Comparison of ENCODE assay signal across 8 cellular contexts in the genomic region with DNA sequence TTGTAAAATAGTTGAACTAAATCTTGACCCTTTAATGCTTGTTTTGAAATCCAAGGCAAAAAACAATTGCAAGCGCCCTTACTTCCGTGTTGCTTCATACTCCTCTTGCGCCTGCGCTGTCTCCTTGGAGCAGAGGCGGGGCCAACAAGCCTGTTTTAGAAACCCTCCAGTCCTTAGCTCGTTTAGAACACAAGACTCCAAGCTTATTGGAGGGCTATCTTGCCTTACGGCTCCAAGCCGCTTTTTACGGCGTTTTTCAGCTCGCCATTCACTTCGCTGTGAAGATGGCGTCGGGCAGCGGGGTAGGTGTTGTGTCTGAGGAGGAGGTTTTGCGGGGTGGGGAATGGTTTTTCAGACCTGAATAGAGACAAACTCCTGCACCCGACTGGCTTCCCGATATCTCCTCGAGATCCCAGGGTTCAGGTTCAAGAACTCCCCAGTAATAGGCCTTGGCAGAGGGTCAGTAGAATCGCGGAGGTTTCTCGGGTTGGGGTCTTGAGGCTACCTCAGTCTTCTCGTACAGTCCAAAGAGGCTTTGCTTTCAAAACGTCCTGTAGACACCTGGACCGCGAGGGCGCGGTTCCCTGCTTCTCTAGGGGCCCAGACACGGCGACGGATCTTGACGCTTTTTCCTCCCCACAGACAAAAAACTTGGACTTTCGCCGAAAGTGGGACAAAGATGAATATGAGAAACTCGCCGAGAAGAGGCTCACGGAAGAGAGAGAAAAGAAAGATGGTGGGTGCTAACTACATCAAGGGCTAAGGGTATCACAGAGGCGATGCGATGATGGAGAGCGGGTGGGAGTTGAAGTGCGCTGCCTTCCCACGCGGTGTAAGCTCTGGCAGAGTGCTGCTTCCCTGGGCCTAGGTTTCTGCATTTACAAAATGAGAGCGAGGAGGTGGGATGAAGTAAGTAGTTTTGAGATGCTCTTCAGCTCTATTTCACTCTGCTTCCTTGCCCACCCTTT. TPM values are rescaled to one million over a fixed set of nuclear protein-coding genes. Genes with fewer than 3 reads are reported as not detected.
DNase-seq lines count a peak whose midpoint lies in the region; ATAC-seq and TF ChIP-seq lines count a peak whose summit lies in the region.

ZMAT2 (plus strand) TSS at position 271 of the 968 bp plus-strand sequence; CDS start at position 285, 14 bp downstream.

- H3K4me1 ChIP-seq in DOHH2 (ENCODE audit: control insufficient read depth, low read length) (peaks cover 14% of the 10 kb centered on the region), GM23338 (ENCODE audit: insufficient read depth) (no peaks in the 10 kb centered on the region)

- no peaks in the 10 kb centered on the region for H3K9me3 ChIP-seq in DOHH2 (ENCODE audit: control insufficient read depth, insufficient read depth, low read length)

- H3K4me1 Mint-ChIP-seq in GM23338 (peaks cover 13% of the 10 kb centered on the region), naive B cell (peaks cover 23 to 38% (median 24%) of the 10 kb centered on the region in 3 donors)
- peaks cover 27% of the 10 kb centered on the region for H3K4me1 Mint-ChIP-seq in stimulated activated memory B cell treated with anti-CD40 and anti-IgM and Interleukin-4, amounts not matched to agents 10 μg/mL and 1 μg/mL and 100 μg/mL, for 72 hours

- H3K27ac ChIP-seq in DOHH2 (ENCODE audit: low read depth, low read length): no peak within 1 kb of the TSS
- H3K27ac ChIP-seq in GM23338 (ENCODE audit: low read depth): peak within 1 kb of the TSS; percentile 3; the same call in 1 of the 2 replicates

- no peaks in the 10 kb centered on the region for H3K9me2 ChIP-seq in DOHH2 (replicated peaks; ENCODE audit: control insufficient read depth, low read length)
- no peaks in the 10 kb centered on the region for H3K9me2 ChIP-seq in GM23338 (ENCODE audit: insufficient read depth)

- H3K4me3 Mint-ChIP-seq in GM23338: peak within 1 kb of the TSS; percentile 99
- H3K4me3 Mint-ChIP-seq in naive B cell: peak within 1 kb of the TSS; percentile 93 to 100 (median 99)
- peak within 1 kb of the TSS; percentile 99 for H3K4me3 Mint-ChIP-seq in stimulated activated memory B cell treated with anti-CD40 and anti-IgM and Interleukin-4, amounts not matched to agents 10 μg/mL and 1 μg/mL and 100 μg/mL, for 72 hours

- H3K79me2 ChIP-seq in DOHH2 (ENCODE audit: control insufficient read depth, low read length) (peaks cover 21% of the 10 kb centered on the region), GM23338 (replicated peaks; ENCODE audit: insufficient read depth) (peaks cover 20% of the 10 kb centered on the region)

- peak within 1 kb of the TSS; percentile 64 for H3K4me2 ChIP-seq in DOHH2 (ENCODE audit: low read length)
- peak within 1 kb of the TSS; percentile 82 for H3K4me2 ChIP-seq in GM23338

- no peak within 1 kb of the TSS for H2AFZ ChIP-seq in GM23338

- H4K20me1 ChIP-seq in DOHH2 (ENCODE audit: control insufficient read depth, insufficient read depth, low read depth, low read length) (0 out of 2 replicates have a peak, but pooled peaks cover 5% of the 10 kb centered on the region), GM23338 (replicated peaks; ENCODE audit: insufficient read depth) (peaks cover 8% of the 10 kb centered on the region; the same call in 1 of the 2 replicates)

- peaks cover 8% of the 10 kb centered on the region for H3K27me3 Mint-ChIP-seq in GM23338 (ENCODE audit: insufficient read depth, low read depth, poor library complexity)
- no peaks in the 10 kb centered on the region for H3K27me3 Mint-ChIP-seq in naive B cell
- no peaks in the 10 kb centered on the region for H3K27me3 Mint-ChIP-seq in stimulated activated memory B cell treated with anti-CD40 and anti-IgM and Interleukin-4, amounts not matched to agents 10 μg/mL and 1 μg/mL and 100 μg/mL, for 72 hours

- ATAC-seq in GM23338 (peak; percentile 98), naive B cell (ENCODE audit: low read depth in 2 of 2) (peak; percentile 97)
- ATAC-seq in stimulated activated memory B cell treated with anti-CD40 and anti-IgM and Interleukin-4, amounts not matched to agents 10 μg/mL and 1 μg/mL and 100 μg/mL, for 72 hours: peak; percentile 99

- peak within 1 kb of the TSS; percentile 98 for H3K27ac Mint-ChIP-seq in GM23338
- H3K27ac Mint-ChIP-seq in naive B cell: peak within 1 kb of the TSS; percentile 90 to 99 (median 96)
- peak within 1 kb of the TSS; percentile 96 for H3K27ac Mint-ChIP-seq in stimulated activated memory B cell treated with anti-CD40 and anti-IgM and Interleukin-4, amounts not matched to agents 10 μg/mL and 1 μg/mL and 100 μg/mL, for 72 hours

- H3K9me3 Mint-ChIP-seq in GM23338 (no peaks in the 10 kb centered on the region), naive B cell (no peaks in the 10 kb centered on the region)
- no peaks in the 10 kb centered on the region for H3K9me3 Mint-ChIP-seq in stimulated activated memory B cell treated with anti-CD40 and anti-IgM and Interleukin-4, amounts not matched to agents 10 μg/mL and 1 μg/mL and 100 μg/mL, for 72 hours

- no peaks in the 10 kb centered on the region; the same call in 1 of the 2 replicates for H3F3A ChIP-seq in DOHH2 (ENCODE audit: control insufficient read depth, insufficient read depth)
- no peaks in the 10 kb centered on the region; the same call in 1 of the 2 replicates for H3F3A ChIP-seq in GM23338 (replicated peaks; ENCODE audit: low read depth)

- TF ChIP-seq CTCF in DOHH2 (IDR thresholded peaks at IDR 0.05; ENCODE audit: low read depth, low read length, poor library complexity, severe bottlenecking): no peak
- no peak for TF ChIP-seq CTCF in GM23338 (conservative IDR thresholded peaks at IDR 0.05; ENCODE audit: low read depth in 2 of 2)

- H3K36me3 ChIP-seq in DOHH2 (ENCODE audit: control insufficient read depth, low read length): peaks cover 94% of the 10 kb centered on the region
- peaks cover 41% of the 10 kb centered on the region for H3K36me3 ChIP-seq in GM23338 (ENCODE audit: insufficient read depth)

- H3K36me3 Mint-ChIP-seq in GM23338 (ENCODE audit: low read depth) (peaks cover 92% of the 10 kb centered on the region), naive B cell (peaks cover 43 to 64% of the 10 kb centered on the region in 2 donors)
- H3K36me3 Mint-ChIP-seq in stimulated activated memory B cell treated with anti-CD40 and anti-IgM and Interleukin-4, amounts not matched to agents 10 μg/mL and 1 μg/mL and 100 μg/mL, for 72 hours: peaks cover 79% of the 10 kb centered on the region

- peak within 1 kb of the TSS; percentile 88 for H3K4me3 ChIP-seq in DOHH2 (ENCODE audit: low read length)
- peak within 1 kb of the TSS; percentile 58 for H3K4me3 ChIP-seq in GM23338

- H3K27me3 ChIP-seq in DOHH2 (ENCODE audit: control insufficient read depth, low read length) (no peaks in the 10 kb centered on the region), GM23338 (ENCODE audit: insufficient read depth) (no peaks in the 10 kb centered on the region)

- DNase-seq in GM23338 (ENCODE audit: low spot score) (peak; percentile 99), LHCN-M2 (ENCODE audit: low read depth) (peak; percentile 96), RPMI8226 (peak; percentile 96), fibroblast of gingiva (ENCODE audit: low read depth) (peak; percentile 99), naive B cell (peak; percentile 90)
- peak; percentile 80 to 86 for DNase-seq in activated T-helper 1 cell treated with anti-CD3 and anti-CD28 coated beads, Interleukin-2, amount 50 U/mL, for 16 hours (ENCODE audit: low read depth in 1 of 2, low spot score in 1 of 2)

TF ChIP-seq in GM23338, 12 proteins besides CTCF, POLR2A, EP300 and RAD21:
- TF ChIP-seq NANOG (IDR thresholded peaks at IDR 0.05; ENCODE audit: borderline replicate concordance) (no peak), POLR2AphosphoS5 (IDR thresholded peaks at IDR 0.05; ENCODE audit: low read depth) (peak; percentile 81), EZH2 (IDR thresholded peaks at IDR 0.05; ENCODE audit: low read depth, unreplicated experiment) (no peak), JUNB (IDR thresholded peaks at IDR 0.05; ENCODE audit: unreplicated experiment) (no peak), EZH2phosphoT487 (IDR thresholded peaks at IDR 0.05; ENCODE audit: unreplicated experiment) (no peak), CREB1 (CRISPR knock-in tag; IDR thresholded peaks at IDR 0.05; ENCODE audit: low read depth) (peak; percentile 45), ZNF114 (CRISPR knock-in tag; IDR thresholded peaks at IDR 0.05) (no peak), STAT1 (IDR thresholded peaks at IDR 0.05; ENCODE audit: unreplicated experiment) (no peak)
- TF ChIP-seq, protein P1, sequence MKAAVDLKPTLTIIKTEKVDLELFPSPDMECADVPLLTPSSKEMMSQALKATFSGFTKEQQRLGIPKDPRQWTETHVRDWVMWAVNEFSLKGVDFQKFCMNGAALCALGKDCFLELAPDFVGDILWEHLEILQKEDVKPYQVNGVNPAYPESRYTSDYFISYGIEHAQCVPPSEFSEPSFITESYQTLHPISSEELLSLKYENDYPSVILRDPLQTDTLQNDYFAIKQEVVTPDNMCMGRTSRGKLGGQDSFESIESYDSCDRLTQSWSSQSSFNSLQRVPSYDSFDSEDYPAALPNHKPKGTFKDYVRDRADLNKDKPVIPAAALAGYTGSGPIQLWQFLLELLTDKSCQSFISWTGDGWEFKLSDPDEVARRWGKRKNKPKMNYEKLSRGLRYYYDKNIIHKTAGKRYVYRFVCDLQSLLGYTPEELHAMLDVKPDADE (IDR thresholded peaks at IDR 0.05): peak; percentile 78

RNA-seq across cellular contexts. Expression of gene ZMAT2, which starts in this region (rescaled TPM):
- total RNA-seq in GM23338 (2014; rRNA removed; shearing (Covaris generic)): 26.4 and 35.6 TPM in 2 replicates
- polyA plus RNA-seq in GM23338 (2016; fragmentation: Nextera tagmentation; extraction: Ambion mirVana) (45.1 and 50.6 TPM in 2 replicates), naive B cell (ENCODE audit: low read depth in 6 of 6) (10 to 100 TPM; 68.6 to 85.8 (median 76.7) TPM)
- total RNA-seq in LHCN-M2 (2014; rRNA removed): 45.2 and 45.7 TPM in 2 replicates
- 103 TPM for polyA plus RNA-seq in LHCN-M2 (2012)
